ENCODE assay signal across 9 cellular contexts in genomic region chr20:34704177-34705007, GRCh38. TPM values are rescaled to one million over a fixed set of nuclear protein-coding genes. Genes with fewer than 3 reads are reported as not detected.
DNase-seq lines count a peak whose midpoint lies in the region; ATAC-seq, FAIRE-seq and TF ChIP-seq lines count a peak whose summit lies in the region.
"Had no signal": no experiment of that assay in that cellular context is flagged by ENCODE, and none has a peak within 500 bp of the region (broad histone marks: within the 10 kb centered on the region; RNA-seq: fewer than 3 reads in every experiment).

Gene TP53INP2, plus strand, starts transcription at chr20:34704344. Its CDS starts 4,396 bp downstream, at chr20:34708740.

- H2AK5ac ChIP-seq in H1 (ENCODE audit: low read depth, low read length), result no peak within 1 kb of the TSS
- H2AK5ac ChIP-seq in mesendoderm (ENCODE audit: low read length), result no peak within 1 kb of the TSS

- H3K79me2 ChIP-seq in H1 (ENCODE audit: control insufficient read depth in 1 of 2, insufficient read depth in 2 of 2, low read length in 2 of 2), result no peaks in the 10 kb centered on the region
- H3K79me2 ChIP-seq in mesendoderm (ENCODE audit: control insufficient read depth, insufficient read depth, low read length), result no peaks in the 10 kb centered on the region

- no peak for TF ChIP-seq RAD21 in H1 (IDR thresholded peaks at IDR 0.05 in 1 of 2, conservative IDR thresholded peaks at IDR 0.05 in 1 of 2; ENCODE audit: low read depth in 2 of 2, low read length in 2 of 2)

- H2BK120ac ChIP-seq in H1 (replicated peaks; ENCODE audit: low read depth, low read length) (no peak within 1 kb of the TSS), mesendoderm (ENCODE audit: low read depth, low read length) (peak within 1 kb of the TSS; percentile 92)

- H2BK15ac ChIP-seq in H1 (ENCODE audit: low read length) (0 out of 2 replicates have a peak within 1 kb of the TSS, but pooled peaks have one; percentile 83), mesendoderm (replicated peaks; ENCODE audit: low read depth) (no peak within 1 kb of the TSS)

- H3K27ac Mint-ChIP-seq in CD4-positive, CD25-positive, alpha-beta regulatory T cell, result peak within 1 kb of the TSS; percentile 85 to 99 (median 98)

- H3K4me1 Mint-ChIP-seq in CD4-positive, CD25-positive, alpha-beta regulatory T cell, result peaks cover 0 to 27% (median 10%) of the 10 kb centered on the region in 4 donors

- peak within 1 kb of the TSS; percentile 96 to 100 for H3K4me2 ChIP-seq in H1 (ENCODE audit: insufficient read depth in 1 of 2, low read depth in 2 of 2, low read length in 2 of 2)
- H3K4me2 ChIP-seq in mesendoderm (ENCODE audit: low read length), result peak within 1 kb of the TSS; percentile 100

- H3K27me3 ChIP-seq in CD4-positive, CD25-positive, alpha-beta regulatory T cell (ENCODE audit: control insufficient read depth, insufficient read depth, low read length), result no peaks in the 10 kb centered on the region
- H3K27me3 ChIP-seq in HUES64 (ENCODE audit: insufficient read depth, low read length), result peaks cover 23% of the 10 kb centered on the region
- peaks cover 16% of the 10 kb centered on the region for H3K27me3 ChIP-seq in NT2/D1 (ENCODE audit: insufficient read depth, insufficient read length)
- H3K27me3 ChIP-seq in H1 (replicated peaks in 1 of 4; ENCODE audit: control insufficient read depth in 3 of 4, extremely low read depth in 1 of 4, insufficient read depth in 3 of 4, low read length in 3 of 4), result peaks cover 0 to 16% (median 13%) of the 10 kb centered on the region in 4 experiments; a peak in 6 of 7 replicates
- no peaks in the 10 kb centered on the region for H3K27me3 ChIP-seq in mesendoderm (ENCODE audit: insufficient read depth, low read length, poor library complexity)

- H3K18ac ChIP-seq in H1 (ENCODE audit: extremely low read depth, low read length), result peak within 1 kb of the TSS; percentile 24; the same call in 1 of the 2 replicates
- peak within 1 kb of the TSS; percentile 97 for H3K18ac ChIP-seq in mesendoderm (ENCODE audit: low read length)

- H3K23me2 ChIP-seq in H1 (ENCODE audit: low read depth, low read length), result peaks cover 7% of the 10 kb centered on the region; the same call in 1 of the 2 replicates

- H4K8ac ChIP-seq in H1 (ENCODE audit: extremely low read depth, insufficient read depth, low read length) (peak within 1 kb of the TSS; percentile 77), mesendoderm (ENCODE audit: low read depth, low read length) (peak within 1 kb of the TSS; percentile 83)

- no peaks in the 10 kb centered on the region for H3K9me3 Mint-ChIP-seq in CD4-positive, CD25-positive, alpha-beta regulatory T cell

- H3K79me1 ChIP-seq in H1 (ENCODE audit: low read depth, low read length) (no peaks in the 10 kb centered on the region), mesendoderm (ENCODE audit: low read length) (no peaks in the 10 kb centered on the region)

- H2BK20ac ChIP-seq in H1 (ENCODE audit: low read length), result no peak within 1 kb of the TSS

- peak; percentile 64 to 66 for TF ChIP-seq POLR2A in H1 (IDR thresholded peaks at IDR 0.05; ENCODE audit: control extremely low read depth in 1 of 2, low read depth in 2 of 2, low read length in 2 of 2)

- peak within 1 kb of the TSS; percentile 82 for H3K14ac ChIP-seq in H1 (ENCODE audit: insufficient read length)

- H3K56ac ChIP-seq in H1 (replicated peaks; ENCODE audit: insufficient read length, low read depth, low read length) (no peak within 1 kb of the TSS), mesendoderm (ENCODE audit: low read length) (peak within 1 kb of the TSS; percentile 96)

- peak within 1 kb of the TSS; percentile 87 for H2AFZ ChIP-seq in H1 (ENCODE audit: low read length)

- H4K20me1 ChIP-seq in H1 (replicated peaks in 1 of 2; ENCODE audit: control insufficient read depth in 1 of 2, insufficient read depth in 2 of 2, low read length in 2 of 2), result peaks cover 0 to 2% of the 10 kb centered on the region in 2 experiments

- peak within 1 kb of the TSS; percentile 91 for H3K27ac ChIP-seq in CD4-positive, CD25-positive, alpha-beta regulatory T cell (ENCODE audit: insufficient read depth, low read length, poor library complexity, severe bottlenecking)
- H3K27ac ChIP-seq in HUES64 (ENCODE audit: low read depth, low read length), result peak within 1 kb of the TSS; percentile 98
- peak within 1 kb of the TSS; percentile 73; the same call in 1 of the 2 replicates for H3K27ac ChIP-seq in H1 (ENCODE audit: low read depth, low read length)
- peak within 1 kb of the TSS; percentile 88 for H3K27ac ChIP-seq in mesendoderm (ENCODE audit: low read depth, low read length)

- TF ChIP-seq EP300 in H1 (IDR thresholded peaks at IDR 0.05; ENCODE audit: borderline replicate concordance in 1 of 2, low read depth in 2 of 2, low read length in 2 of 2), result no peak; a peak in 1 of 3 replicates

- CTCF ChIA-PET in H1 (lab: Charles Lee; ENCODE audit: partially characterized antibody), result interaction anchor here (0.5 to 6.5 kb wide), 8 partner anchors 19 to 186 kb away, joined by 3 to 48 read pairs (median 4); no protein-coding TSS in a partner anchor

- H3K4me3 ChIP-seq in CD4-positive, CD25-positive, alpha-beta regulatory T cell (ENCODE audit: low read depth, low read length), result peak within 1 kb of the TSS; percentile 84
- H3K4me3 ChIP-seq in HUES64 (ENCODE audit: low read length), result peak within 1 kb of the TSS; percentile 88
- H3K4me3 ChIP-seq in NT2/D1 (ENCODE audit: insufficient read length, low read depth), result peak within 1 kb of the TSS; percentile 76
- H3K4me3 ChIP-seq in H1 (ENCODE audit: extremely low read depth in 1 of 4, insufficient read depth in 2 of 4, low read depth in 3 of 4, low read length in 4 of 4), result peak within 1 kb of the TSS; percentile 75 to 90 (median 82)
- H3K4me3 ChIP-seq in mesendoderm (ENCODE audit: low read length), result peak within 1 kb of the TSS; percentile 80

- H4K91ac ChIP-seq in H1 (replicated peaks; ENCODE audit: insufficient read length, low read length), result no peak within 1 kb of the TSS

- FAIRE-seq in H1 (lab: Jason Lieb, UNC), result no peak
- FAIRE-seq: TTC549 had no signal

- 0 out of 2 replicates have a peak within 1 kb of the TSS, but pooled peaks have one; percentile 80 for H2BK12ac ChIP-seq in H1 (ENCODE audit: low read depth, low read length)

- WGBS in HUES64, result under 1% methylated on average over 82 of the region's 82 CpGs
- WGBS in H1 (ENCODE audit: extremely low coverage in 1 of 2, insufficient coverage in 1 of 2, insufficient read length in 1 of 2, insufficient replicate concordance in 2 of 2, low coverage in 1 of 2, low lambda C conversion rate in 2 of 2, missing lambda C conversion rate in 1 of 2), 2 experiments, result 4% methylated on average over 34 of the region's 82 CpGs; no CpG with 5 or more reads in 1 of the 2 experiments
- no CpG with 5 or more reads among the region's 82 CpGs for WGBS in mesendoderm (ENCODE audit: extremely low coverage, insufficient coverage, low lambda C conversion rate)

- H3K4ac ChIP-seq in H1 (replicated peaks; ENCODE audit: insufficient read length, low read depth, low read length) (no peak within 1 kb of the TSS), mesendoderm (ENCODE audit: low read depth, low read length) (peak within 1 kb of the TSS; percentile 92)

- H3K36me3 ChIP-seq in CD4-positive, CD25-positive, alpha-beta regulatory T cell (ENCODE audit: control insufficient read depth, insufficient read depth, low read length), result no peaks in the 10 kb centered on the region
- H3K36me3 ChIP-seq in HUES64 (ENCODE audit: insufficient read depth, low read length) (no peaks in the 10 kb centered on the region), NT2/D1 (ENCODE audit: insufficient read depth, insufficient read length, low read length) (no peaks in the 10 kb centered on the region), H1 (ENCODE audit: control insufficient read depth in 2 of 4, insufficient read depth in 4 of 4, low read length in 3 of 4) (no peaks in the 10 kb centered on the region), mesendoderm (ENCODE audit: control insufficient read depth, insufficient read depth, low read length) (no peaks in the 10 kb centered on the region)

- peak; percentile 89 to 91 (median 90) for DNase-seq in CD4-positive, CD25-positive, alpha-beta regulatory T cell
- DNase-seq in NT2/D1 (ENCODE audit: low read depth, low spot score), result peak; percentile 74
- DNase-seq in activated CD8-positive, alpha-beta memory T cell treated with anti-CD3 and anti-CD28 coated beads, Interleukin-2, amount 50 U/mL, for 24 hours (ENCODE audit: extremely low read depth), result peak; percentile 59
- peak in 1 of 2 experiments; percentile 95 for DNase-seq in H1 (ENCODE audit: low read depth in 1 of 2, low spot score in 2 of 2)
- peak; percentile 95 for DNase-seq in mesendoderm
- peak; percentile 65 for DNase-seq in stimulated activated CD8-positive, alpha-beta memory T cell treated with anti-CD3 and anti-CD28 coated beads, Interleukin-12 subunit alpha, Interleukin-12 subunit beta, amount 100 ng/mL, for 24 hours (ENCODE audit: extremely low read depth)

- no peak for TF ChIP-seq CTCF in H1 (IDR thresholded peaks at IDR 0.05; ENCODE audit: control extremely low read depth in 1 of 3, insufficient read depth in 1 of 3, low read depth in 1 of 3, low read length in 3 of 3)

- peaks cover 17% of the 10 kb centered on the region for H3K4me1 ChIP-seq in CD4-positive, CD25-positive, alpha-beta regulatory T cell (ENCODE audit: control insufficient read depth, insufficient read depth, low read length, poor library complexity, severe bottlenecking)
- H3K4me1 ChIP-seq in HUES64 (ENCODE audit: insufficient read depth, low read length) (0 out of 2 replicates have a peak, but pooled peaks cover 3% of the 10 kb centered on the region), NT2/D1 (ENCODE audit: insufficient read depth, insufficient read length) (peaks cover 6% of the 10 kb centered on the region), H1 (replicated peaks in 1 of 4; ENCODE audit: control insufficient read depth in 3 of 4, insufficient read depth in 4 of 4, low read length in 3 of 4) (peaks cover 0 to 9% (median 5%) of the 10 kb centered on the region in 4 experiments; a peak in 4 of 7 replicates), mesendoderm (ENCODE audit: control insufficient read depth, low read depth, low read length) (no peaks in the 10 kb centered on the region)

- H3K9me3 ChIP-seq in CD4-positive, CD25-positive, alpha-beta regulatory T cell (ENCODE audit: control insufficient read depth in 2 of 2, low read length in 2 of 2), result no peaks in the 10 kb centered on the region
- H3K9me3 ChIP-seq in HUES64 (ENCODE audit: insufficient read depth, low read depth, low read length) (no peaks in the 10 kb centered on the region), NT2/D1 (ENCODE audit: insufficient read depth, low read length) (no peaks in the 10 kb centered on the region), H1 (ENCODE audit: insufficient read depth in 2 of 2, low read depth in 1 of 2, low read length in 1 of 2) (no peaks in the 10 kb centered on the region)

- H4K5ac ChIP-seq in H1 (ENCODE audit: insufficient read length, low read depth, low read length), result no peak within 1 kb of the TSS
- no peak within 1 kb of the TSS for H4K5ac ChIP-seq in mesendoderm (ENCODE audit: low read length)

- ATAC-seq in CD4-positive, CD25-positive, alpha-beta regulatory T cell (ENCODE audit: low read depth in 2 of 2), result peak; percentile 54 to 55
- ATAC-seq in GM21360 (IDR thresholded peaks at IDR 0.05; ENCODE audit: unreplicated experiment), result peak; percentile 43

- H3K27me3 Mint-ChIP-seq in CD4-positive, CD25-positive, alpha-beta regulatory T cell, result peaks cover 20% of the 10 kb centered on the region

- peak within 1 kb of the TSS; percentile 88 to 98 (median 96) for H3K4me3 Mint-ChIP-seq in CD4-positive, CD25-positive, alpha-beta regulatory T cell

- H3K23ac ChIP-seq in H1 (ENCODE audit: insufficient read length) (no peak within 1 kb of the TSS), mesendoderm (ENCODE audit: low read length) (no peak within 1 kb of the TSS)

- H3K36me3 Mint-ChIP-seq in CD4-positive, CD25-positive, alpha-beta regulatory T cell, result no peaks in the 10 kb centered on the region

- H3K9ac ChIP-seq in HUES64 (ENCODE audit: low read depth, low read length) (peak within 1 kb of the TSS; percentile 85), NT2/D1 (ENCODE audit: insufficient read length, low read depth) (peak within 1 kb of the TSS; percentile 88), H1 (replicated peaks in 1 of 4; ENCODE audit: extremely low read depth in 1 of 4, low read depth in 3 of 4, low read length in 3 of 4) (peak within 1 kb of the TSS; percentile 54 to 82 (median 72); a peak in 6 of 7 replicates), mesendoderm (ENCODE audit: low read length) (peak within 1 kb of the TSS; percentile 92)

- POLR2A ChIA-PET in H1 (lab: Charles Lee; ENCODE audit: partially characterized antibody), result interaction anchor here (1.0 to 1.7 kb wide), 8 partner anchors 10 to 402 kb away, joined by 3 to 8 read pairs (median 3); partner anchors contain the start of genes DYNLRB1 and PIGU

- no peak within 1 kb of the TSS for H2BK5ac ChIP-seq in H1 (ENCODE audit: low read depth, low read length)
- H2BK5ac ChIP-seq in mesendoderm (ENCODE audit: low read length), result no peak within 1 kb of the TSS

RNA-seq across cellular contexts. Expression of gene TP53INP2, which starts in this region (rescaled TPM):
- 60.9 TPM for total RNA-seq in CD4-positive, CD25-positive, alpha-beta regulatory T cell
- polyA plus RNA-seq in CD4-positive, CD25-positive, alpha-beta regulatory T cell, result under 1 TPM; 0.37 to 0.77 (median 0.47) TPM
- polyA plus RNA-seq in HUES64 (2013, experiment 1 of 2), result 4.1 TPM
- polyA plus RNA-seq in HUES64 (2013, experiment 2 of 2), result 4.4 TPM
- 4.5 and 4.8 TPM in 2 replicates for total RNA-seq in H1 (2021; fragmentation: NEBNext Ultra II Directional; extraction: Animal tissue kit (Norgen Biotek cat#: 25700))
- 2.4 and 2.9 TPM in 2 replicates for polyA plus RNA-seq in H1 (2011; rRNA removed)
- 1.3 TPM for polyA plus RNA-seq in H1 (2011; cell fraction: cytosol; rRNA removed)
- 2.2 TPM for polyA plus RNA-seq in H1 (2011; cell fraction: nucleus; rRNA removed)
- 2.9 to 5.4 TPM (median 4.0 TPM) in 4 replicates for polyA plus RNA-seq in H1 (2012, experiment 1 of 2)
- polyA plus RNA-seq in H1 (2012, experiment 2 of 2), result 4.6 TPM
- 4.5 TPM for polyA plus RNA-seq in H1 (2013, experiment 1 of 2)
- polyA plus RNA-seq in H1 (2013, experiment 2 of 2), result 4.8 TPM
- polyA minus RNA-seq in H1 (2011; rRNA and poly(A)+ RNA removed), result 1.3 and 2.4 TPM in 2 replicates
- 2.3 TPM for polyA minus RNA-seq in H1 (2011; cell fraction: cytosol; rRNA and poly(A)+ RNA removed)
- 2.4 TPM for polyA minus RNA-seq in H1 (2011; cell fraction: nucleus; rRNA and poly(A)+ RNA removed)
- 5.2 TPM for polyA plus RNA-seq in mesendoderm (2013, experiment 1 of 2)
- 5.6 TPM for polyA plus RNA-seq in mesendoderm (2013, experiment 2 of 2)

Comparison
In these comparisons a context has a peak if more than half of its experiments do, and no peak if none do; other contexts are left out.
1. RNA of gene TP53INP2 (total RNA-seq): 60.9 TPM in CD4-positive, CD25-positive, alpha-beta regulatory T cell (single experiment); 4.5 to 4.8 TPM in H1; every median in the first group is over 10 times any median in the second.
2. Peak in every context shown above with its lines, with median percentiles within 50 percentile points of each other: H3K27ac ChIP-seq, H3K4me3 ChIP-seq and H3K9ac ChIP-seq.